Comparison of ENCODE assay signal across 13 cellular contexts in the genomic region with DNA sequence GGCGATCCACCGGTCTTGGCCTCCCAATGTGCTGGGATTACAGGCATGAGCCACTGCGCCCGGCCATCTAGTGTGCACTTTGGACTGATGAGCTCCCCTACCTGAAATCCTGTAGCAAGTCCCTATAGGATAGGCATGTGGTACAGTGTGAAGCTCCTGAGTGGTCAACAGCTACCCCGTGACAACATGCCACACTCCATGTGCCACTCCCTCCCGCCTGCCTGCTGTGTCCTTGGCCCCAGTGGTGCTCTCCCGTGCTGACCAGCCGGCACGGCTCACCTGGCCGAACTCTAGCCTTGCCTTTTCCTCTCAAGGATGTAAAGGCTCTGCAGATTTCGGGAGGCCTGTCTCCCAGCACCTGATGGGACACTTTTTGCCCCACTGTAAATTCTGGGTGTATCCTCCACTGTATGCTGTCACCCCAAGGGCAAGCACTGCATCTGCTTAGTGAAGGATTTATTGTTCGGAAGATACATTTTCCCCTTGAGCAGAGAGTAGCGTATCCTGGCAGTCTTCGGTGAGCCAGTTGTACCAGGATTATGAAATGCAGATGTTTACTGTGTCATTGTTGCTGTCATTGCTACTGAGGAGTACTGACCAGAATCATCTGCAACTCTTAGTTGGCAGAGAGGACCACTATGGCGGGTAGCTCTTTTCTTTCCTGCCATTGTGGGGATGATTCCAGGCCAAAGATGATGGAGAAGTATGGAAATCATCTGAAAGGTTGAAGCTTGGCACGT.
DNase-seq lines count a peak whose midpoint lies in the region; ATAC-seq and TF ChIP-seq lines count a peak whose summit lies in the region.
"Had no signal": no experiment of that assay in that cellular context is flagged by ENCODE, and none has a peak within 500 bp of the region (broad histone marks: within the 10 kb centered on the region; RNA-seq: fewer than 3 reads in every experiment).

No MANE protein-coding gene starts in this region.

- H3K9me2 ChIP-seq in SK-N-SH = no peaks in the 10 kb centered on the region

- no peaks in the 10 kb centered on the region for H3F3A ChIP-seq in SK-N-SH (replicated peaks; ENCODE audit: insufficient read depth)

- H4K91ac ChIP-seq in trophoblast cell (ENCODE audit: low read depth, low read length) = peak overlapping the region; percentile 48

- peak overlapping the region; percentile 79 for H3K18ac ChIP-seq in trophoblast cell (ENCODE audit: low read length)

- peaks cover 10% of the 10 kb centered on the region for H3K79me1 ChIP-seq in trophoblast cell (ENCODE audit: low read length)

- no peak overlapping the region for H2AFZ ChIP-seq in SK-N-SH (ENCODE audit: low read depth)
- peak overlapping the region; percentile 18 for H2AFZ ChIP-seq in mammary epithelial cell (ENCODE audit: low read depth, low read length)
- H2AFZ ChIP-seq in trophoblast cell (ENCODE audit: insufficient read depth, low read length, poor library complexity) = peak overlapping the region; percentile 61

- H2BK12ac ChIP-seq in trophoblast cell (ENCODE audit: low read length) = peak overlapping the region; percentile 68

- no TSS peak for BruUV-seq in mammary epithelial cell (replicated peaks; lab: Mats Ljungman, UMichigan)

- no peak for TF ChIP-seq RAD21 in SK-N-SH (IDR thresholded peaks at IDR 0.05; ENCODE audit: low read length)

- H2BK5ac ChIP-seq in trophoblast cell (ENCODE audit: low read depth, low read length, poor library complexity) = no peak overlapping the region

- H3K9ac ChIP-seq in SK-N-SH (no peak overlapping the region), HUES48 (ENCODE audit: low read depth, low read length) (no peak overlapping the region), mammary epithelial cell (ENCODE audit: insufficient read depth, low read length) (no peak overlapping the region), trophoblast cell (ENCODE audit: low read length) (no peak overlapping the region)

- H3K9me3 ChIP-seq in SK-N-SH (no peaks in the 10 kb centered on the region), HUES48 (ENCODE audit: control insufficient read depth, insufficient read depth, low read length) (no peaks in the 10 kb centered on the region), mammary epithelial cell (replicated peaks; ENCODE audit: insufficient read depth, low read length) (no peaks in the 10 kb centered on the region), trophoblast cell (ENCODE audit: insufficient read depth, low read depth, low read length) (no peaks in the 10 kb centered on the region)

- peak overlapping the region in 1 of 2 experiments; percentile 34; a peak in 1 of 4 replicates for H3K27ac ChIP-seq in SK-N-SH (ENCODE audit: low read depth in 2 of 2, low read length in 1 of 2)
- peak overlapping the region; percentile 69 for H3K27ac ChIP-seq in HUES48 (ENCODE audit: low read depth, low read length)
- peak overlapping the region; percentile 51 for H3K27ac ChIP-seq in mammary epithelial cell (ENCODE audit: insufficient read depth, low read depth, low read length)
- no peak overlapping the region for H3K27ac ChIP-seq in trophoblast cell (ENCODE audit: low read depth, low read length)
- H3K27ac ChIP-seq: 22Rv1 had no signal

- peaks cover 94% of the 10 kb centered on the region for H3K79me2 ChIP-seq in SK-N-SH (ENCODE audit: insufficient read depth)
- H3K79me2 ChIP-seq in mammary epithelial cell (ENCODE audit: insufficient read depth, low read length) = peaks cover 98% of the 10 kb centered on the region
- peaks cover 28% of the 10 kb centered on the region for H3K79me2 ChIP-seq in trophoblast cell (ENCODE audit: control insufficient read depth, insufficient read depth, low read length, poor library complexity)

- no peak overlapping the region for H3K23ac ChIP-seq in trophoblast cell (ENCODE audit: low read length)

- H3K27me3 ChIP-seq in SK-N-SH (ENCODE audit: insufficient read depth) = no peaks in the 10 kb centered on the region
- H3K27me3 ChIP-seq in HUES48 (ENCODE audit: control insufficient read depth, insufficient read depth, low read length) = no peaks in the 10 kb centered on the region
- no peaks in the 10 kb centered on the region for H3K27me3 ChIP-seq in mammary epithelial cell (ENCODE audit: insufficient read depth, low read length)
- no peaks in the 10 kb centered on the region for H3K27me3 ChIP-seq in trophoblast cell (ENCODE audit: insufficient read depth, low read length)
- H3K27me3 ChIP-seq: dorsolateral prefrontal cortex, tibial nerve had no signal

- H4K8ac ChIP-seq in trophoblast cell (ENCODE audit: low read depth, low read length) = peak overlapping the region; percentile 19

- no peak for TF ChIP-seq CTCF in SK-N-SH (IDR thresholded peaks at IDR 0.05)
- no peak for TF ChIP-seq CTCF in mammary epithelial cell (conservative IDR thresholded peaks at IDR 0.05 in 1 of 2, IDR thresholded peaks at IDR 0.05 in 1 of 2; ENCODE audit: extremely low read depth in 1 of 2, insufficient read depth in 1 of 2, low read depth in 1 of 2, low read length in 2 of 2)

- no peak overlapping the region for H2BK120ac ChIP-seq in trophoblast cell (ENCODE audit: insufficient read depth, low read length, poor library complexity)

- intact Hi-C loops in mammary epithelial cell (cut with micrococcal nuclease) = no loop called here

- H3K4me1 ChIP-seq in SK-N-SH (ENCODE audit: control insufficient read depth in 1 of 2, insufficient read depth in 2 of 2, low read depth in 1 of 2, low read length in 1 of 2) (peaks cover 0 to 42% of the 10 kb centered on the region in 2 experiments; a peak in 1 of 4 replicates), HUES48 (ENCODE audit: control insufficient read depth, insufficient read depth, low read length) (peaks cover 67% of the 10 kb centered on the region), mammary epithelial cell (ENCODE audit: insufficient read depth, low read length) (peaks cover 35% of the 10 kb centered on the region), trophoblast cell (ENCODE audit: control insufficient read depth in 1 of 2, insufficient read depth in 2 of 2, low read length in 2 of 2) (peaks cover 26 to 41% of the 10 kb centered on the region in 2 experiments)

- H3K14ac ChIP-seq in trophoblast cell (ENCODE audit: low read length) = peak overlapping the region; percentile 35

- H3K4me2 ChIP-seq in SK-N-SH (no peak overlapping the region), mammary epithelial cell (ENCODE audit: insufficient read depth, low read depth, low read length) (peak overlapping the region; percentile 48), trophoblast cell (ENCODE audit: low read length) (no peak overlapping the region)

- DNase-seq in SK-N-SH = peak; percentile 36
- no peak for DNase-seq in mammary epithelial cell
- no peak for DNase-seq in trophoblast cell
- DNase-seq: dorsolateral prefrontal cortex, NCI-H1105 treated with DMSO at 0.1 percent for 48 hours, T1000 had no signal

- dilution Hi-C loops in mammary epithelial cell (cut with HindIII; ENCODE audit: low sequenced_read_pairs) = no loop called here

- H4K12ac ChIP-seq in trophoblast cell (ENCODE audit: low read depth, low read length) = no peak overlapping the region

- H3K4me3 ChIP-seq in SK-N-SH (ENCODE audit: low read depth in 2 of 2, low read length in 1 of 2) = no peak overlapping the region
- H3K4me3 ChIP-seq in HUES48 (ENCODE audit: low read depth, low read length) = no peak overlapping the region
- H3K4me3 ChIP-seq in mammary epithelial cell (replicated peaks in 1 of 3; ENCODE audit: insufficient read depth in 1 of 3, low read depth in 2 of 3, low read length in 3 of 3) = no peak overlapping the region
- no peak overlapping the region for H3K4me3 ChIP-seq in trophoblast cell (ENCODE audit: low read depth, low read length)
- H3K4me3 ChIP-seq: dorsolateral prefrontal cortex, tibial nerve had no signal

- peak in 1 of 2 experiments; percentile 57; a peak in 1 of 4 replicates for TF ChIP-seq EP300 in SK-N-SH (IDR thresholded peaks at IDR 0.05; ENCODE audit: borderline replicate concordance in 1 of 2, low read depth in 1 of 2, low read length in 1 of 2)

- POLR2A ChIA-PET in SK-N-SH (lab: Yijun Ruan, JAX) = no interaction called here

- CTCF ChIA-PET in SK-N-SH (lab: Yijun Ruan, JAX) (interaction anchor here (1.1 to 1.5 kb wide), 2 partner anchors 10 to 25 kb away, joined by 3 read pairs; no protein-coding TSS in a partner anchor), mammary epithelial cell (lab: Charles Lee; ENCODE audit: low non-redundant PET) (interaction anchor here (0.5 kb wide), 1 partner anchor 62 kb away, joined by 4 read pairs; no protein-coding TSS in a partner anchor)

- H2AK5ac ChIP-seq in trophoblast cell (ENCODE audit: low read length) = peak overlapping the region; percentile 64

- H4K20me1 ChIP-seq in SK-N-SH (ENCODE audit: insufficient read depth) = peaks cover 19% of the 10 kb centered on the region
- no peaks in the 10 kb centered on the region for H4K20me1 ChIP-seq in mammary epithelial cell (ENCODE audit: insufficient read depth, low read length)

- in situ Hi-C loops in mammary epithelial cell (cut with MboI; ENCODE audit: low sequenced_read_pairs in 2 of 2) = no loop called here

- H3K36me3 ChIP-seq in SK-N-SH (replicated peaks in 1 of 2; ENCODE audit: control insufficient read depth in 1 of 2, insufficient read depth in 2 of 2, low read length in 1 of 2) = peaks cover 7 to 15% of the 10 kb centered on the region in 2 experiments
- H3K36me3 ChIP-seq in HUES48 (ENCODE audit: control insufficient read depth, insufficient read depth, low read length) = peaks cover 10% of the 10 kb centered on the region
- H3K36me3 ChIP-seq in mammary epithelial cell (ENCODE audit: insufficient read depth, low read length) = peaks cover 6% of the 10 kb centered on the region
- peaks cover 3 to 7% of the 10 kb centered on the region in 2 experiments for H3K36me3 ChIP-seq in trophoblast cell (ENCODE audit: control insufficient read depth in 1 of 2, insufficient read depth in 2 of 2, low read length in 2 of 2)

- H3K4ac ChIP-seq in trophoblast cell (ENCODE audit: low read depth, low read length) = peak overlapping the region; percentile 81

- no peak; the same call in 2 of the 3 replicates for ATAC-seq in SK-N-SH treated with all-trans-retinoic acid at 6 μM for 48 hours
- ATAC-seq in HG03175 (IDR thresholded peaks at IDR 0.05; ENCODE audit: unreplicated experiment) = no peak
- no peak for ATAC-seq in HG03565 (IDR thresholded peaks at IDR 0.05; ENCODE audit: unreplicated experiment)
- ATAC-seq in HG02870 (IDR thresholded peaks at IDR 0.05; ENCODE audit: unreplicated experiment) = no peak

- 96% methylated on average over 8 of the region's 16 CpGs for WGBS in SK-N-SH (ENCODE audit: low lambda C conversion rate)
- 79% methylated on average over 13 of the region's 16 CpGs for WGBS in mammary epithelial cell (ENCODE audit: low coverage, missing lambda C conversion rate)
- WGBS in trophoblast cell (ENCODE audit: extremely low coverage, insufficient coverage, insufficient read length) = no CpG with 5 or more reads among the region's 16 CpGs

TF ChIP-seq in SK-N-SH, 30 proteins besides CTCF, POLR2A, EP300 and RAD21 (continues in another document):
- TF ChIP-seq MXI1 (IDR thresholded peaks at IDR 0.05; ENCODE audit: low read depth, low read length) (0 out of 2 replicates have a peak, but pooled peaks have one; percentile 18), CHD2 (IDR thresholded peaks at IDR 0.05; ENCODE audit: low read length, partially characterized antibody) (peak; percentile 9)

TF ChIP-seq in SK-N-SH treated with all-trans-retinoic acid at 6 μM for 48 hours, 23 proteins besides CTCF, POLR2A, EP300 and RAD21 (continues in another document):
- TF ChIP-seq ARNTL (CRISPR knock-in tag; IDR thresholded peaks at IDR 0.05; ENCODE audit: borderline replicate concordance, low read depth) (no peak), SNAI2 (CRISPR knock-in tag; IDR thresholded peaks at IDR 0.05) (no peak)
